ENCODE assay signal across 10 cellular contexts in the genomic region with DNA sequence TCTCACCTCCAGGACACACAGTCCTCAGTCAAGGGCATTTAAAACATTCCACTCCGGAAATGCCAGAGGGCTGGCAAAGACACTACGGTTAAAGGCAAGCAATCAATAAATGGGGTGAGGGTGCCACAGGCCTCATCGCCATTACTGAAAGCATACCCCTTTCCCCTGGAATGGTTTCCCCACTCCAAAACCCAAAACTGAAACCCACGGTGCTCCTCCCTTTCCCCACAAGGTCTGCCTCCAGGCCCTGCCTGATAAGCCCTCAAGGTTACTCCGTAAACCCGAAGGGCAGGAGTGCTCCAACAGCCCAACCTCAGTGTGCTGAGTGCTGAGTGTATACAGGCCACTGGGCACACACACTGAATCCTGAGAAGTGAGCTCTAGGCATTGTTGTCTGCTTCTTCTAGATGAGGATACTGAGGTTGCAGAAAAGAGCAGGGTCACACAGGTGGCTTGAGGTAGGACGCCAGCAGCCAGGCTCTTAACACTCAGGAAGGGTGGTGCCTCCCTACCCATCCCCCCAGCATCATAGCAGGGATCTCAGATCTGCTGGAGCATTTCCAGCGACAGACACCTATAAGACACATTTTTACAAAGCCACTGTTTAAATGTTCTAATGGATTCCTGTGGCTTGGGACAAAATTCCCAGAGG. TPM values are rescaled to one million over a fixed set of nuclear protein-coding genes. Genes with fewer than 3 reads are reported as not detected.
A peak's percentile ranks its signal among the peaks of the same experiment; 100 is the strongest.
DNase-seq lines count a peak whose midpoint lies in the region; ATAC-seq, FAIRE-seq and TF ChIP-seq lines count a peak whose summit lies in the region.
"Had no signal": no experiment of that assay in that cellular context is flagged by ENCODE, and none has a peak within 500 bp of the region (broad histone marks: within the 10 kb centered on the region; RNA-seq: fewer than 3 reads in every experiment).

No MANE protein-coding gene starts in this region.

- peak overlapping the region in 2 of 3 donors; percentile 46 to 58 for H3K27ac Mint-ChIP-seq in CD4-positive, CD25-positive, alpha-beta regulatory T cell
- H3K27ac Mint-ChIP-seq in activated naive CD4-positive, alpha-beta T cell treated with anti-CD3 and anti-CD28 coated beads, Interleukin-2, amount 50 U/mL, for 72 hours, result peak overlapping the region in 1 of 2 donors; percentile 12

- WGBS in lung, 2 donors, result 70 to 72% methylated on average over 8 of the region's 8 CpGs

- H3K27me3 Mint-ChIP-seq in CD4-positive, CD25-positive, alpha-beta regulatory T cell, result no peaks in the 10 kb centered on the region

- peak overlapping the region in 1 of 4 donors; percentile 51 for H3K4me3 Mint-ChIP-seq in CD4-positive, CD25-positive, alpha-beta regulatory T cell

- no peaks in the 10 kb centered on the region for H3K9me3 Mint-ChIP-seq in CD4-positive, CD25-positive, alpha-beta regulatory T cell
- no peaks in the 10 kb centered on the region for H3K9me3 Mint-ChIP-seq in activated naive CD4-positive, alpha-beta T cell treated with anti-CD3 and anti-CD28 coated beads, Interleukin-2, amount 50 U/mL, for 72 hours

- H3K36me3 Mint-ChIP-seq in CD4-positive, CD25-positive, alpha-beta regulatory T cell, result peaks cover 21% of the 10 kb centered on the region
- peaks cover 0 to 4% of the 10 kb centered on the region in 2 donors for H3K36me3 Mint-ChIP-seq in activated naive CD4-positive, alpha-beta T cell treated with anti-CD3 and anti-CD28 coated beads, Interleukin-2, amount 50 U/mL, for 72 hours

- peaks cover 11% of the 10 kb centered on the region for H3K36me3 ChIP-seq in CD4-positive, CD25-positive, alpha-beta regulatory T cell (ENCODE audit: control insufficient read depth, insufficient read depth, low read length)
- no peaks in the 10 kb centered on the region for H3K36me3 ChIP-seq in lung (ENCODE audit: control insufficient read depth in 2 of 2, insufficient read depth in 2 of 2, low read length in 2 of 2)

- ATAC-seq in CD4-positive, CD25-positive, alpha-beta regulatory T cell (ENCODE audit: low read depth in 2 of 2), result no peak
- ATAC-seq in activated naive CD4-positive, alpha-beta T cell treated with anti-CD3 and anti-CD28 coated beads, Interleukin-2, amount 50 U/mL, for 72 hours, result peak; percentile 21 to 31
- no peak for ATAC-seq in lung (ENCODE audit: insufficient read depth, low FRiP score)

- no peak for TF ChIP-seq POLR2A in H54 (IDR thresholded peaks at IDR 0.05; ENCODE audit: low read depth, low read length)

- no peak for FAIRE-seq in H54 (lab: Jason Lieb, UNC)

- H3K4me3 ChIP-seq in CD4-positive, CD25-positive, alpha-beta regulatory T cell (ENCODE audit: low read depth, low read length), result no peak overlapping the region
- H3K4me3 ChIP-seq in HFF-Myc (replicated peaks; ENCODE audit: low read depth, low read length), result no peak overlapping the region
- H3K4me3 ChIP-seq in lung, result no peak overlapping the region
- H3K4me3 ChIP-seq: ascending aorta had no signal

- TF ChIP-seq CTCF in HFF-Myc (IDR thresholded peaks at IDR 0.05; ENCODE audit: low read depth, low read length, missing control alignments) (no peak), lung (IDR thresholded peaks at IDR 0.05; ENCODE audit: control extremely low read depth, extremely low read depth) (no peak), GM13976 (IDR thresholded peaks at IDR 0.05; ENCODE audit: borderline replicate concordance, control extremely low read depth, extremely low read depth, insufficient read depth, missing control alignments) (no peak)

- H3K27ac ChIP-seq in CD4-positive, CD25-positive, alpha-beta regulatory T cell (ENCODE audit: insufficient read depth, low read length, poor library complexity, severe bottlenecking), result no peak overlapping the region
- H3K27ac ChIP-seq in lung (ENCODE audit: low read depth in 1 of 2, low read length in 1 of 2), result peak overlapping the region; percentile 24 to 47
- H3K27ac ChIP-seq: ascending aorta had no signal

- in situ Hi-C loops in GM13976 (cut with MboI; ENCODE audit: low sequenced_read_pairs, unreplicated experiment), result no loop called here

- peak in 1 of 3 donors; percentile 30 for DNase-seq in CD4-positive, CD25-positive, alpha-beta regulatory T cell
- DNase-seq in HFF-Myc (ENCODE audit: extremely low read depth, low read depth) (peak; percentile 10), lung (ENCODE audit: low spot score) (no peak), GM13976 (ENCODE audit: low spot score) (no peak), H54 (ENCODE audit: insufficient read length, low spot score) (no peak), NCI-H446 treated with DMSO at 0.1 percent for 48 hours (lab: John Stamatoyannopoulos, UW) (no peak), NCI-H1694 treated with DMSO at 0.1 percent for 48 hours (lab: John Stamatoyannopoulos, UW) (no peak)
- no peak for DNase-seq in activated naive CD4-positive, alpha-beta T cell treated with anti-CD3 and anti-CD28 coated beads, Interleukin-2, amount 50 U/mL, for 72 hours (ENCODE audit: low spot score in 2 of 2)
- DNase-seq: SK-N-SH had no signal

- peaks cover 19% of the 10 kb centered on the region for H3K4me1 ChIP-seq in CD4-positive, CD25-positive, alpha-beta regulatory T cell (ENCODE audit: control insufficient read depth, insufficient read depth, low read length, poor library complexity, severe bottlenecking)
- H3K4me1 ChIP-seq in lung (ENCODE audit: control insufficient read depth in 2 of 2, insufficient read depth in 2 of 2, low read length in 2 of 2), result peaks cover 17 to 30% of the 10 kb centered on the region in 2 donors

- peaks cover 4 to 73% (median 26%) of the 10 kb centered on the region in 4 donors for H3K4me1 Mint-ChIP-seq in CD4-positive, CD25-positive, alpha-beta regulatory T cell

- no peaks in the 10 kb centered on the region for H3K9me3 ChIP-seq in CD4-positive, CD25-positive, alpha-beta regulatory T cell (ENCODE audit: control insufficient read depth in 2 of 2, low read length in 2 of 2)
- H3K9me3 ChIP-seq in lung (ENCODE audit: control insufficient read depth in 2 of 2, insufficient read depth in 1 of 2, low read length in 1 of 2), result no peaks in the 10 kb centered on the region
- H3K9me3 ChIP-seq: ascending aorta, SK-N-SH had no signal

- no peaks in the 10 kb centered on the region for H3K27me3 ChIP-seq in CD4-positive, CD25-positive, alpha-beta regulatory T cell (ENCODE audit: control insufficient read depth, insufficient read depth, low read length)
- H3K27me3 ChIP-seq in lung (ENCODE audit: control insufficient read depth, insufficient read depth), result no peaks in the 10 kb centered on the region
- H3K27me3 ChIP-seq: ascending aorta had no signal

RNA-seq across cellular contexts. Expression of a gene that starts 29.0 kb away (rescaled TPM):
- 30.6 TPM for total RNA-seq in CD4-positive, CD25-positive, alpha-beta regulatory T cell
- polyA plus RNA-seq in CD4-positive, CD25-positive, alpha-beta regulatory T cell, result 1 to 10 TPM; 5.4 to 7.4 (median 6.9) TPM
- 10 to 100 TPM; 66.1 to 80.4 TPM for total RNA-seq in activated naive CD4-positive, alpha-beta T cell treated with anti-CD3 and anti-CD28 coated beads, Interleukin-2, amount 50 U/mL, for 72 hours
- total RNA-seq in lung, result 10 to 100 TPM; 35.4 to 47.8 TPM
- polyA plus RNA-seq in lung, result 10 to 100 TPM; 15.9 to 34.3 TPM

Comparison
In these comparisons a context has a peak if more than half of its experiments do, and no peak if none do; other contexts are left out.
1. ATAC-seq: peak in activated naive CD4-positive, alpha-beta T cell treated with anti-CD3 and anti-CD28 coated beads, Interleukin-2, amount 50 U/mL, for 72 hours (2 of 2); none in CD4-positive, CD25-positive, alpha-beta regulatory T cell (0 of 2) and lung (single experiment).